Comparison of ENCODE assay signal across 28 cellular contexts in genomic region chr3:125496701-125497100, GRCh38.
"Had no signal": no experiment of that assay in that cellular context is flagged by ENCODE, and none has a peak within 500 bp of the region (broad histone marks: within the 10 kb centered on the region; RNA-seq: fewer than 3 reads in every experiment).

No MANE protein-coding gene starts in this region.

- H3K4me3 Mint-ChIP-seq: immature natural killer cell; mesothelial cell of epicardium; naive B cell; natural killer cell; nephron progenitor cell; stimulated activated memory B cell treated with anti-CD40 and anti-IgM and Interleukin-4, amounts not matched to agents 10 μg/mL and 1 μg/mL and 100 μg/mL, for 72 hours; stimulated activated naive CD8-positive, alpha-beta T cell treated with anti-CD3 and anti-CD28 coated beads, Interleukin-15, amount 100 ng/mL, for 72 hours had no signal

- FAIRE-seq: urothelium cell line had no signal

- H3K27me3 Mint-ChIP-seq: naive B cell; stimulated activated memory B cell treated with anti-CD40 and anti-IgM and Interleukin-4, amounts not matched to agents 10 μg/mL and 1 μg/mL and 100 μg/mL, for 72 hours; stimulated activated naive CD8-positive, alpha-beta T cell treated with anti-CD3 and anti-CD28 coated beads, Interleukin-15, amount 100 ng/mL, for 72 hours had no signal

- H3K4me3 ChIP-seq: left ventricle myocardium inferior, lung, ovary, prostate gland, sigmoid colon, smooth muscle cell, tibial nerve, upper lobe of right lung had no signal

- H3K9me3 Mint-ChIP-seq: immature natural killer cell; mesothelial cell of epicardium; naive B cell; natural killer cell; nephron progenitor cell; stimulated activated memory B cell treated with anti-CD40 and anti-IgM and Interleukin-4, amounts not matched to agents 10 μg/mL and 1 μg/mL and 100 μg/mL, for 72 hours; stimulated activated naive CD8-positive, alpha-beta T cell treated with anti-CD3 and anti-CD28 coated beads, Interleukin-15, amount 100 ng/mL, for 72 hours had no signal

- ATAC-seq: natural killer cell; right cardiac atrium; stimulated activated memory B cell treated with anti-CD40 and anti-IgM and Interleukin-4, amounts not matched to agents 10 μg/mL and 1 μg/mL and 100 μg/mL, for 72 hours; stimulated activated naive CD8-positive, alpha-beta T cell treated with anti-CD3 and anti-CD28 coated beads, Interleukin-15, amount 100 ng/mL, for 72 hours; upper lobe of right lung had no signal

- H3K27me3 ChIP-seq: ovary, sigmoid colon, tibial nerve, upper lobe of right lung had no signal

- H3K4me2 ChIP-seq: smooth muscle cell had no signal

- H3K36me3 ChIP-seq: ovary, prostate gland had no signal

- H3K9me3 ChIP-seq: left ventricle myocardium inferior, ovary, prostate gland, sigmoid colon, tibial nerve, upper lobe of right lung had no signal

- H3K27ac Mint-ChIP-seq: immature natural killer cell; mesothelial cell of epicardium; natural killer cell; nephron progenitor cell; stimulated activated memory B cell treated with anti-CD40 and anti-IgM and Interleukin-4, amounts not matched to agents 10 μg/mL and 1 μg/mL and 100 μg/mL, for 72 hours had no signal

- H3K4me1 ChIP-seq: prostate gland, sigmoid colon, tibial nerve, upper lobe of right lung had no signal

- H3K4me1 Mint-ChIP-seq: immature natural killer cell; mesothelial cell of epicardium; natural killer cell; nephron progenitor cell; stimulated activated memory B cell treated with anti-CD40 and anti-IgM and Interleukin-4, amounts not matched to agents 10 μg/mL and 1 μg/mL and 100 μg/mL, for 72 hours; stimulated activated naive CD8-positive, alpha-beta T cell treated with anti-CD3 and anti-CD28 coated beads, Interleukin-15, amount 100 ng/mL, for 72 hours had no signal

- H3K27ac ChIP-seq: left ventricle myocardium inferior, ovary, prostate gland, sigmoid colon, tibial nerve, upper lobe of right lung had no signal

- DNase-seq: hypothalamus; immature natural killer cell; islet precursor cell; left ventricle myocardium inferior; mesendoderm; naive B cell; natural killer cell; nephron progenitor cell; ovary; posterior cingulate gyrus; retina; right cardiac atrium; sigmoid colon; stimulated activated CD4-positive, alpha-beta T cell treated with anti-CD3 and anti-CD28 coated beads, Interleukin-1b, Interleukin-23, amount 100 ng/mL, for 48 hours; stimulated activated CD4-positive, alpha-beta T cell treated with anti-CD3 and anti-CD28 coated beads, Interleukin-2, amount 100 ng/mL, for 48 hours; stimulated activated CD4-positive, alpha-beta T cell treated with anti-CD3 and anti-CD28 coated beads, Interleukin-4, amount 100 ng/mL, for 4 hours; stimulated activated CD8-positive, alpha-beta memory T cell treated with anti-CD3 and anti-CD28 coated beads, Interleukin-4, amount 100 ng/mL, for 48 hours; stimulated activated naive CD4-positive, alpha-beta T cell treated with Interleukin-2 at 50 U/mL for 16 hours; stimulated activated naive CD8-positive, alpha-beta T cell treated with anti-CD3 and anti-CD28 coated beads, Interleukin-15, amount 100 ng/mL, for 72 hours; substantia nigra; upper lobe of right lung had no signal
